Comparison of ENCODE assay signal across 17 cellular contexts in genomic region chr17:8662076-8662831, GRCh38. TPM values are rescaled to one million over a fixed set of nuclear protein-coding genes. Genes with fewer than 3 reads are reported as not detected.
A peak's percentile ranks its signal among the peaks of the same experiment; 100 is the strongest.
DNase-seq lines count a peak whose midpoint lies in the region; ATAC-seq and TF ChIP-seq lines count a peak whose summit lies in the region.
"Had no signal": no experiment of that assay in that cellular context is flagged by ENCODE, and none has a peak within 500 bp of the region (broad histone marks: within the 10 kb centered on the region; RNA-seq: fewer than 3 reads in every experiment).

No MANE protein-coding gene starts in this region.

- no peak overlapping the region for H3K4me3 Mint-ChIP-seq in T-helper 2 cell treated with Interferon-gamma antibody and Interleukin-4, amounts not matched to agents 5 μg/mL and 100 μg/mL, for 36 hours
- no peak overlapping the region for H3K4me3 Mint-ChIP-seq in progenitor cell of endocrine pancreas (ENCODE audit: low read depth)
- H3K4me3 Mint-ChIP-seq: CD4-positive, alpha-beta T cell; H9 had no signal

- intact Hi-C loops in dorsolateral prefrontal cortex (cut with DNase I) = no loop called here
- intact Hi-C loops in aorta (cut with DNase I) = no loop called here

- no peaks in the 10 kb centered on the region for H3K9me3 ChIP-seq in aorta (ENCODE audit: control insufficient read depth, low read length)
- H3K9me3 ChIP-seq: Caco-2 had no signal

- no peaks in the 10 kb centered on the region for H3K36me3 Mint-ChIP-seq in T-helper 2 cell treated with Interferon-gamma antibody and Interleukin-4, amounts not matched to agents 5 μg/mL and 100 μg/mL, for 36 hours (ENCODE audit: low read depth)
- no peaks in the 10 kb centered on the region for H3K36me3 Mint-ChIP-seq in progenitor cell of endocrine pancreas (ENCODE audit: insufficient read depth)

- peaks cover 5% of the 10 kb centered on the region for H3K27me3 Mint-ChIP-seq in T-helper 2 cell treated with Interferon-gamma antibody and Interleukin-4, amounts not matched to agents 5 μg/mL and 100 μg/mL, for 36 hours (ENCODE audit: low read depth)
- peaks cover 8% of the 10 kb centered on the region for H3K27me3 Mint-ChIP-seq in progenitor cell of endocrine pancreas

- 65 to 76% methylated on average over 4 of the region's 4 CpGs for WGBS in aorta, 2 donors

- peak overlapping the region; percentile 61 for H3K27ac Mint-ChIP-seq in T-helper 2 cell treated with Interferon-gamma antibody and Interleukin-4, amounts not matched to agents 5 μg/mL and 100 μg/mL, for 36 hours
- peak overlapping the region; percentile 45 for H3K27ac Mint-ChIP-seq in progenitor cell of endocrine pancreas
- H3K27ac Mint-ChIP-seq: CD4-positive, alpha-beta T cell; H9 had no signal

- no peak for ATAC-seq in aorta (ENCODE audit: low FRiP score)
- no peak for ATAC-seq in HG03139 (IDR thresholded peaks at IDR 0.05; ENCODE audit: unreplicated experiment)
- ATAC-seq: A549, GM12878 had no signal

- TF ChIP-seq CTCF in dorsolateral prefrontal cortex (IDR thresholded peaks at IDR 0.05 in 54 of 56, conservative IDR thresholded peaks at IDR 0.05 in 2 of 56; ENCODE audit: low read depth in 1 of 56, partially characterized antibody in 56 of 56) = no peak
- TF ChIP-seq CTCF in progenitor cell of endocrine pancreas (IDR thresholded peaks at IDR 0.05; ENCODE audit: unreplicated experiment) = no peak
- TF ChIP-seq CTCF in GM20000 (IDR thresholded peaks at IDR 0.05; ENCODE audit: extremely low read depth, missing control alignments) = no peak

- no peak for DNase-seq in T-helper 2 cell treated with Interferon-gamma antibody and Interleukin-4, amounts not matched to agents 5 μg/mL and 100 μg/mL, for 36 hours (ENCODE audit: low spot score)
- DNase-seq in T-helper 2 cell (no peak), dorsolateral prefrontal cortex (no peak), progenitor cell of endocrine pancreas (ENCODE audit: low spot score, unreplicated experiment) (no peak), aorta (no peak), GM20000 (ENCODE audit: low spot score) (no peak), DMS79 treated with DMSO at 0.1 percent for 48 hours (lab: John Stamatoyannopoulos, UW) (no peak)
- DNase-seq: AML-193; Caco-2; CD4-positive, alpha-beta T cell; H9; IMR-90 had no signal

- H3K36me3 ChIP-seq in aorta (ENCODE audit: control insufficient read depth in 1 of 2, insufficient read depth in 2 of 2, low read length in 1 of 2) = no peaks in the 10 kb centered on the region

- H3K27me3 ChIP-seq in dorsolateral prefrontal cortex (peaks cover 0 to 3% (median 0%) of the 10 kb centered on the region in 45 donors), aorta (ENCODE audit: control insufficient read depth in 1 of 2, insufficient read depth in 2 of 2, low read length in 1 of 2) (no peaks in the 10 kb centered on the region)

- peaks cover 1 to 10% of the 10 kb centered on the region in 2 donors for H3K4me1 ChIP-seq in aorta (ENCODE audit: control insufficient read depth in 1 of 2, insufficient read depth in 2 of 2, low read length in 2 of 2)
- H3K4me1 ChIP-seq: A549, Caco-2 had no signal

- H3K27ac ChIP-seq in dorsolateral prefrontal cortex = peak overlapping the region in 43 of 59 donors; percentile 5 to 86 (median 68)
- peak overlapping the region; percentile 97 to 99 for H3K27ac ChIP-seq in aorta (ENCODE audit: low read depth in 1 of 2, low read length in 2 of 2)
- H3K27ac ChIP-seq: 22Rv1, A549, C4-2B had no signal

- H3K4me3 ChIP-seq in dorsolateral prefrontal cortex (no peak overlapping the region), aorta (ENCODE audit: low read length in 2 of 2) (no peak overlapping the region)
- H3K4me3 ChIP-seq: A549, GM12878 had no signal

- no peaks in the 10 kb centered on the region for H3K4me1 Mint-ChIP-seq in T-helper 2 cell treated with Interferon-gamma antibody and Interleukin-4, amounts not matched to agents 5 μg/mL and 100 μg/mL, for 36 hours (ENCODE audit: low read depth)
- peaks cover 1% of the 10 kb centered on the region for H3K4me1 Mint-ChIP-seq in progenitor cell of endocrine pancreas (ENCODE audit: low read depth)

- no peaks in the 10 kb centered on the region for H3K9me3 Mint-ChIP-seq in T-helper 2 cell treated with Interferon-gamma antibody and Interleukin-4, amounts not matched to agents 5 μg/mL and 100 μg/mL, for 36 hours
- peaks cover 4% of the 10 kb centered on the region for H3K9me3 Mint-ChIP-seq in progenitor cell of endocrine pancreas (ENCODE audit: low read depth)
- H3K9me3 Mint-ChIP-seq: CD4-positive, alpha-beta T cell had no signal

RNA-seq across cellular contexts. Expression of gene MYH10, which starts 31.7 kb away (rescaled TPM):
- total RNA-seq in dorsolateral prefrontal cortex (100 to 1,000 TPM in 108 of 120 experiments, 10 to 100 TPM in 12; 56.0 to 204 (median 131) TPM), progenitor cell of endocrine pancreas (244 and 257 TPM in 2 replicates), aorta (1,000 to 10,000 TPM; 1,394 to 1,963 TPM)
- 100 to 1,000 TPM; 205 to 244 TPM for polyA plus RNA-seq in aorta
